1 cellular context compared by ENCODE assay signal in the genomic region with DNA sequence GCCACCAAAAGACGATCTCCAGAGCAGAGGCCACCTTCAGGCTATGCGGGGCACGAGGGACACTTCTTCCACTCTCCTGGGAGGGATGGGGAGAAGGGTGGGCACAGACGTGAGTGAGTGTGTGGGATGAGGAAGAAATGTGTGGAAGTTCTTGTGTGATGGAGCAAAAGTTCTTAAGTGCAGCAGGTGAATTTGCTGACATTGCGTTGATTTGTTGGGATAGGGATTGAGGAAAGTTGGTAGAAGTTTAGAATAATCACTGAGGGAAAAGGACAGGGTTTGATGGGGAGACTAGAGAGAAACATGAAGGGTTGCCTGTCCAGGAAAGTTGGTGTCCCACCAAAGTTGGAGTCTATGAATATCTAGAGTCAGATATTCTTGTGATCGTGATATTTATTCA.
A peak's percentile ranks its signal among the peaks of the same experiment; 100 is the strongest.
TF ChIP-seq lines count a peak whose summit lies in the region.

No MANE protein-coding gene starts in this region.

TF ChIP-seq in IMR-90, 13 proteins besides CTCF, POLR2A, EP300 and RAD21:
- no peak for TF ChIP-seq SMC3 (IDR thresholded peaks at IDR 0.05; ENCODE audit: low read depth, low read length)
- TF ChIP-seq MAZ (IDR thresholded peaks at IDR 0.05; ENCODE audit: borderline replicate concordance, low read depth, low read length), result no peak
- no peak for TF ChIP-seq CHD1 (IDR thresholded peaks at IDR 0.05; ENCODE audit: low read depth, low read length)
- TF ChIP-seq RFX5 (IDR thresholded peaks at IDR 0.05; ENCODE audit: low read depth, low read length), result no peak
- TF ChIP-seq MAFK (IDR thresholded peaks at IDR 0.05; ENCODE audit: low read depth, low read length), result peak; percentile 82
